Comparison of ENCODE assay signal across 13 cellular contexts in the genomic region with DNA sequence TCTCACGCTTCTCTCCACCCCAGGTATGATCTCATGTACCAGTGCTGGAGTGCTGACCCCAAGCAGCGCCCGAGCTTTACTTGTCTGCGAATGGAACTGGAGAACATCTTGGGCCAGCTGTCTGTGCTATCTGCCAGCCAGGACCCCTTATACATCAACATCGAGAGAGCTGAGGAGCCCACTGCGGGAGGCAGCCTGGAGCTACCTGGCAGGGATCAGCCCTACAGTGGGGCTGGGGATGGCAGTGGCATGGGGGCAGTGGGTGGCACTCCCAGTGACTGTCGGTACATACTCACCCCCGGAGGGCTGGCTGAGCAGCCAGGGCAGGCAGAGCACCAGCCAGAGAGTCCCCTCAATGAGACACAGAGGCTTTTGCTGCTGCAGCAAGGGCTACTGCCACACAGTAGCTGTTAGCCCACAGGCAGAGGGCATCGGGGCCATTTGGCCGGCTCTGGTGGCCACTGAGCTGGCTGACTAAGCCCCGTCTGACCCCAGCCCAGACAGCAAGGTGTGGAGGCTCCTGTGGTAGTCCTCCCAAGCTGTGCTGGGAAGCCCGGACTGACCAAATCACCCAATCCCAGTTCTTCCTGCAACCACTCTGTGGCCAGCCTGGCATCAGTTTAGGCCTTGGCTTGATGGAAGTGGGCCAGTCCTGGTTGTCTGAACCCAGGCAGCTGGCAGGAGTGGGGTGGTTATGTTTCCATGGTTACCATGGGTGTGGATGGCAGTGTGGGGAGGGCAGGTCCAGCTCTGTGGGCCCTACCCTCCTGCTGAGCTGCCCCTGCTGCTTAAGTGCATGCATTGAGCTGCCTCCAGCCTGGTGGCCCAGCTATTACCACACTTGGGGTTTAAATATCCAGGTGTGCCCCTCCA. TPM values are rescaled to one million over a fixed set of nuclear protein-coding genes. Genes with fewer than 3 reads are reported as not detected.
DNase-seq lines count a peak whose midpoint lies in the region; ATAC-seq and TF ChIP-seq lines count a peak whose summit lies in the region.
"Had no signal": no experiment of that assay in that cellular context is flagged by ENCODE, and none has a peak within 500 bp of the region (broad histone marks: within the 10 kb centered on the region; RNA-seq: fewer than 3 reads in every experiment).

No MANE protein-coding gene starts in this region.

- no peak overlapping the region for H3K14ac ChIP-seq in IMR-90 (replicated peaks; ENCODE audit: low read depth, low read length)

- 93% methylated on average over 3 of the region's 12 CpGs; no CpG with 5 or more reads in 1 of the 2 experiments for WGBS in IMR-90 (ENCODE audit: extremely low coverage in 2 of 2, insufficient read length in 1 of 2), 2 experiments

- no peak overlapping the region for H3K27ac ChIP-seq in IMR-90 (ENCODE audit: insufficient read depth, low read length)
- H3K27ac ChIP-seq: psoas muscle had no signal

- no peak overlapping the region for H2BK15ac ChIP-seq in IMR-90 (ENCODE audit: low read depth, low read length)

- H4K8ac ChIP-seq in IMR-90 (ENCODE audit: low read depth in 2 of 2, low read length in 2 of 2) = no peak overlapping the region

- dilution Hi-C loops in IMR-90 (cut with HindIII; ENCODE audit: low sequenced_read_pairs, unreplicated experiment) = no loop called here

- no peak for ATAC-seq in IMR-90 (ENCODE audit: low read depth)
- ATAC-seq in left lobe of liver = peak; percentile 23
- ATAC-seq in stimulated activated naive CD8-positive, alpha-beta T cell treated with anti-CD3 and anti-CD28 coated beads, Interleukin-15, Interleukin-2, amounts not matched to agents 100 U/mL and 50 U/mL, for 24 hours = peak; percentile 28
- ATAC-seq in HG02678 (IDR thresholded peaks at IDR 0.05; ENCODE audit: unreplicated experiment) = no peak
- ATAC-seq: activated CD8-positive, alpha-beta T cell treated with anti-CD3 and anti-CD28 coated beads, Interleukin-2, amount 10 ng/mL, durations not matched to agents 7 days and 5 days; activated naive CD4-positive, alpha-beta T cell treated with anti-CD3 and anti-CD28 coated beads, Interleukin-2, amount 50 U/mL, for 72 hours; psoas muscle had no signal

- no peak overlapping the region for H2BK120ac ChIP-seq in IMR-90 (ENCODE audit: low read depth, low read length)

- TF ChIP-seq POLR2A in IMR-90 (IDR thresholded peaks at IDR 0.05; ENCODE audit: low read depth, low read length) = no peak

- H2AK5ac ChIP-seq in IMR-90 (ENCODE audit: low read depth, low read length) = no peak overlapping the region

- intact Hi-C loops in IMR-90 (cut with micrococcal nuclease) = no loop called here

- peak overlapping the region; percentile 89 for H2AK9ac ChIP-seq in IMR-90 (replicated peaks; ENCODE audit: low read depth, low read length, poor library complexity)

- H3K79me1 ChIP-seq in IMR-90 (ENCODE audit: low read depth in 1 of 2, low read length in 2 of 2) = no peaks in the 10 kb centered on the region

- no peak overlapping the region for H3K4me3 ChIP-seq in IMR-90 (ENCODE audit: insufficient read depth, low read depth, low read length)
- H3K4me3 ChIP-seq: psoas muscle had no signal

- no peaks in the 10 kb centered on the region for H4K20me1 ChIP-seq in IMR-90 (ENCODE audit: insufficient read depth, low read length)

- no TSS peak for BruUV-seq in IMR-90 (replicated peaks; lab: Mats Ljungman, UMichigan)

- no peak overlapping the region for H2BK5ac ChIP-seq in IMR-90 (ENCODE audit: low read depth, low read length, poor library complexity, severe bottlenecking)

- no peak overlapping the region for H4K91ac ChIP-seq in IMR-90 (ENCODE audit: insufficient read depth, low read depth, low read length)

- H2BK20ac ChIP-seq in IMR-90 (ENCODE audit: low read depth, low read length) = no peak overlapping the region

- no peak overlapping the region for H3K4me2 ChIP-seq in IMR-90 (ENCODE audit: low read depth, low read length)

- in situ Hi-C loops in IMR-90 (cut with MboI; ENCODE audit: low sequenced_read_pairs) (no loop called here), GM13977 (cut with MboI; ENCODE audit: low pct_unique_long_range_greater_than_20kb, low sequenced_read_pairs, unreplicated experiment) (no loop called here)

- H3K56ac ChIP-seq in IMR-90 (ENCODE audit: extremely low read depth, insufficient read depth, low read length) = no peak overlapping the region

- TF ChIP-seq CTCF in IMR-90 (conservative IDR thresholded peaks at IDR 0.05; ENCODE audit: low read depth, low read length) (no peak), GM13977 (IDR thresholded peaks at IDR 0.05; ENCODE audit: extremely low read depth, insufficient read depth, missing control alignments) (no peak)

- no peak overlapping the region for H4K5ac ChIP-seq in IMR-90 (ENCODE audit: low read depth, low read length)

- H3K18ac ChIP-seq in IMR-90 (ENCODE audit: low read depth, low read length) = no peak overlapping the region

- no peak overlapping the region for H3K4ac ChIP-seq in IMR-90 (ENCODE audit: low read depth, low read length)

- H3K9ac ChIP-seq in IMR-90 (ENCODE audit: low read depth, low read length) = no peak overlapping the region

- H2AFZ ChIP-seq in IMR-90 (replicated peaks; ENCODE audit: low read length, poor library complexity) = no peak overlapping the region

- no peaks in the 10 kb centered on the region for H3K9me3 ChIP-seq in IMR-90 (ENCODE audit: control insufficient read depth, insufficient read depth, low read length)
- H3K9me3 ChIP-seq: psoas muscle had no signal

- H3K9me1 ChIP-seq in IMR-90 (ENCODE audit: insufficient read depth, low read length) = no peaks in the 10 kb centered on the region

- no peak overlapping the region for H3K23ac ChIP-seq in IMR-90 (ENCODE audit: low read depth, low read length)

- no peaks in the 10 kb centered on the region for H3K27me3 ChIP-seq in IMR-90 (ENCODE audit: control insufficient read depth, insufficient read depth, low read length)

- DNase-seq in IMR-90 = no peak
- peak; percentile 47 for DNase-seq in astrocyte of the hippocampus (ENCODE audit: low read depth, low spot score)
- DNase-seq in left lobe of liver (ENCODE audit: low spot score) = no peak
- DNase-seq in stimulated activated naive CD8-positive, alpha-beta T cell treated with anti-CD3 and anti-CD28 coated beads, Interleukin-15, Interleukin-2, amounts not matched to agents 100 U/mL and 50 U/mL, for 24 hours = no peak
- no peak for DNase-seq in activated CD4-positive, alpha-beta T cell treated with anti-CD3 and anti-CD28 coated beads for 4 hours
- no peak for DNase-seq in GM13977 (ENCODE audit: low spot score)
- DNase-seq: activated CD8-positive, alpha-beta T cell treated with anti-CD3 and anti-CD28 coated beads, Interleukin-2, amount 10 ng/mL, durations not matched to agents 7 days and 5 days; kidney glomerular epithelial cell; OCI-M1; psoas muscle; T-helper 9 cell had no signal

- CTCF ChIA-PET in IMR-90 (lab: Yijun Ruan, JAX) = interaction anchor here (0.6 kb wide), 1 partner anchor 10 kb away, joined by 3 read pairs; no protein-coding TSS in a partner anchor

- peaks cover 12% of the 10 kb centered on the region for H3K36me3 ChIP-seq in IMR-90 (ENCODE audit: control insufficient read depth, insufficient read depth, low read length)

- POLR2A ChIA-PET in IMR-90 (lab: Charles Lee; ENCODE audit: unreplicated experiment) = no interaction called here

- H3K4me1 ChIP-seq in IMR-90 (ENCODE audit: control insufficient read depth, insufficient read depth, low read length) = no peaks in the 10 kb centered on the region; the same call in 1 of the 2 replicates
- H3K4me1 ChIP-seq: psoas muscle had no signal

- TF ChIP-seq RAD21 in IMR-90 (IDR thresholded peaks at IDR 0.05; ENCODE audit: low read length) = no peak

TF ChIP-seq in IMR-90, 13 proteins besides CTCF, POLR2A, EP300 and RAD21 (continues in another document):
- TF ChIP-seq SMC3 (IDR thresholded peaks at IDR 0.05; ENCODE audit: low read depth, low read length) = no peak
- TF ChIP-seq BHLHE40 (IDR thresholded peaks at IDR 0.05; ENCODE audit: low read depth, low read length) = no peak
- TF ChIP-seq CEBPB (IDR thresholded peaks at IDR 0.05; ENCODE audit: low read depth, low read length) = no peak
- TF ChIP-seq, protein P1, sequence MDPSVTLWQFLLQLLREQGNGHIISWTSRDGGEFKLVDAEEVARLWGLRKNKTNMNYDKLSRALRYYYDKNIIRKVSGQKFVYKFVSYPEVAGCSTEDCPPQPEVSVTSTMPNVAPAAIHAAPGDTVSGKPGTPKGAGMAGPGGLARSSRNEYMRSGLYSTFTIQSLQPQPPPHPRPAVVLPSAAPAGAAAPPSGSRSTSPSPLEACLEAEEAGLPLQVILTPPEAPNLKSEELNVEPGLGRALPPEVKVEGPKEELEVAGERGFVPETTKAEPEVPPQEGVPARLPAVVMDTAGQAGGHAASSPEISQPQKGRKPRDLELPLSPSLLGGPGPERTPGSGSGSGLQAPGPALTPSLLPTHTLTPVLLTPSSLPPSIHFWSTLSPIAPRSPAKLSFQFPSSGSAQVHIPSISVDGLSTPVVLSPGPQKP (IDR thresholded peaks at IDR 0.05; ENCODE audit: borderline replicate concordance, low read depth, low read length) = no peak
- no peak for TF ChIP-seq CHD1 (IDR thresholded peaks at IDR 0.05; ENCODE audit: low read depth, low read length)
- TF ChIP-seq RCOR1 (IDR thresholded peaks at IDR 0.05; ENCODE audit: insufficient replicate concordance, low read length) = no peak
- no peak for TF ChIP-seq MAFK (IDR thresholded peaks at IDR 0.05; ENCODE audit: low read depth, low read length)
- TF ChIP-seq NFE2L2 (IDR thresholded peaks at IDR 0.05; ENCODE audit: low read depth, low read length) = no peak
- no peak for TF ChIP-seq MAZ (IDR thresholded peaks at IDR 0.05; ENCODE audit: borderline replicate concordance, low read depth, low read length)
- TF ChIP-seq FOS (IDR thresholded peaks at IDR 0.05; ENCODE audit: low read depth, low read length) = no peak
- TF ChIP-seq, protein P2, sequence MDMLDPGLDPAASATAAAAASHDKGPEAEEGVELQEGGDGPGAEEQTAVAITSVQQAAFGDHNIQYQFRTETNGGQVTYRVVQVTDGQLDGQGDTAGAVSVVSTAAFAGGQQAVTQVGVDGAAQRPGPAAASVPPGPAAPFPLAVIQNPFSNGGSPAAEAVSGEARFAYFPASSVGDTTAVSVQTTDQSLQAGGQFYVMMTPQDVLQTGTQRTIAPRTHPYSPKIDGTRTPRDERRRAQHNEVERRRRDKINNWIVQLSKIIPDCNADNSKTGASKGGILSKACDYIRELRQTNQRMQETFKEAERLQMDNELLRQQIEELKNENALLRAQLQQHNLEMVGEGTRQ (IDR thresholded peaks at IDR 0.05; ENCODE audit: low read depth, low read length) = no peak

RNA-seq across cellular contexts. Expression of a gene that starts 19.1 kb away (rescaled TPM):
- 10.6 and 11.5 TPM in 2 replicates for total RNA-seq in IMR-90 (2012; rRNA removed)
- 15.1 and 18.4 TPM in 2 replicates for polyA plus RNA-seq in IMR-90 (2012; rRNA removed)
- 3.8 and 10.2 TPM in 2 replicates for polyA plus RNA-seq in IMR-90 (2012; cell fraction: cytosol; rRNA removed)
- 10.8 and 15.1 TPM in 2 replicates for polyA plus RNA-seq in IMR-90 (2012; cell fraction: nucleus; rRNA removed; ENCODE audit: low replicate concordance)
- total RNA-seq in left lobe of liver = 1.5 TPM

RNA-seq across cellular contexts. Expression of a gene that starts 34.0 kb away (rescaled TPM):
- 9.1 and 9.4 TPM in 2 replicates for total RNA-seq in IMR-90 (2012; rRNA removed)
- 18.1 and 22.7 TPM in 2 replicates for polyA plus RNA-seq in IMR-90 (2012; rRNA removed)
- 13.5 and 18.3 TPM in 2 replicates for polyA plus RNA-seq in IMR-90 (2012; cell fraction: cytosol; rRNA removed)
- 32.5 and 57.8 TPM in 2 replicates for polyA plus RNA-seq in IMR-90 (2012; cell fraction: nucleus; rRNA removed; ENCODE audit: low replicate concordance)
- total RNA-seq in left lobe of liver = 23.3 TPM

Comparison
In these comparisons a context has a peak if more than half of its experiments do, and no peak if none do; other contexts are left out.
1. ATAC-seq: peak in left lobe of liver (single experiment) and stimulated activated naive CD8-positive, alpha-beta T cell treated with anti-CD3 and anti-CD28 coated beads, Interleukin-15, Interleukin-2, amounts not matched to agents 100 U/mL and 50 U/mL, for 24 hours (single experiment); none in IMR-90 (single experiment) and HG02678 (single experiment).